Comparison of ENCODE assay signal across 7 cellular contexts in genomic region chr6:16759646-16760535, GRCh38. TPM values are rescaled to one million over a fixed set of nuclear protein-coding genes. Genes with fewer than 3 reads are reported as not detected.
A peak's percentile ranks its signal among the peaks of the same experiment; 100 is the strongest.
DNase-seq lines count a peak whose midpoint lies in the region; ATAC-seq and TF ChIP-seq lines count a peak whose summit lies in the region.

No MANE protein-coding gene starts in this region.

- peaks cover 55% of the 10 kb centered on the region for H3K4me1 Mint-ChIP-seq in activated CD4-positive, alpha-beta memory T cell treated with anti-CD3 and anti-CD28 coated beads, Interleukin-2, amount 10 ng/mL, durations not matched to agents 7 days and 5 days

- ATAC-seq in GM18502 (IDR thresholded peaks at IDR 0.05; ENCODE audit: poor library complexity, unreplicated experiment) (peak; percentile 45), HG02884 (IDR thresholded peaks at IDR 0.05; ENCODE audit: unreplicated experiment) (peak; percentile 37), lung (ENCODE audit: insufficient read depth, low FRiP score) (peak; percentile 68)

- H3K4me3 Mint-ChIP-seq in activated CD4-positive, alpha-beta memory T cell treated with anti-CD3 and anti-CD28 coated beads, Interleukin-2, amount 10 ng/mL, durations not matched to agents 7 days and 5 days: peak overlapping the region; percentile 82

- peak; percentile 5 for TF ChIP-seq CTCF in lung (IDR thresholded peaks at IDR 0.05; ENCODE audit: control extremely low read depth, extremely low read depth)

- peak overlapping the region; percentile 100 for H3K27ac ChIP-seq in lung (ENCODE audit: low read depth in 1 of 2, low read length in 1 of 2)

- POLR2A ChIA-PET in activated CD4-positive, alpha-beta memory T cell treated with anti-CD3 and anti-CD28 coated beads, Interleukin-2, amount 10 ng/mL, durations not matched to agents 7 days and 5 days (lab: Charles Lee): interaction anchor here (0.8 to 4.9 kb wide), 25 partner anchors 10 to 346 kb away, joined by 3 to 74 read pairs (median 6); no protein-coding TSS in a partner anchor

- H3K27me3 ChIP-seq in lung (ENCODE audit: control insufficient read depth, insufficient read depth): no peaks in the 10 kb centered on the region

- WGBS in lung, 2 donors: 0% methylated on average over 54 to 89 of the region's 89 CpGs

- CTCF ChIA-PET in activated CD4-positive, alpha-beta memory T cell treated with anti-CD3 and anti-CD28 coated beads, Interleukin-2, amount 10 ng/mL, durations not matched to agents 7 days and 5 days (lab: Charles Lee): interaction anchor here (0.7 to 6.1 kb wide), 11 partner anchors 11 to 443 kb away, joined by 3 to 86 read pairs (median 6); no protein-coding TSS in a partner anchor

- H3K4me3 ChIP-seq in lung: peak overlapping the region; percentile 82

- H3K27ac Mint-ChIP-seq in activated CD4-positive, alpha-beta memory T cell treated with anti-CD3 and anti-CD28 coated beads, Interleukin-2, amount 10 ng/mL, durations not matched to agents 7 days and 5 days: peak overlapping the region; percentile 84

- H3K36me3 ChIP-seq in lung (ENCODE audit: control insufficient read depth in 2 of 2, insufficient read depth in 2 of 2, low read length in 2 of 2): no peaks in the 10 kb centered on the region

- no peaks in the 10 kb centered on the region for H3K27me3 Mint-ChIP-seq in activated CD4-positive, alpha-beta memory T cell treated with anti-CD3 and anti-CD28 coated beads, Interleukin-2, amount 10 ng/mL, durations not matched to agents 7 days and 5 days

- DNase-seq in NCI-H524 treated with DMSO at 0.1 percent for 48 hours (lab: John Stamatoyannopoulos, UW) (peak; percentile 47), ecto neural progenitor cell (ENCODE audit: low spot score) (peak; percentile 86), lung (ENCODE audit: low spot score) (peak; percentile 90)
- DNase-seq in activated CD4-positive, alpha-beta memory T cell treated with anti-CD3 and anti-CD28 coated beads, Interleukin-2, amount 10 ng/mL, durations not matched to agents 7 days and 5 days: peak; percentile 75
- DNase-seq in stimulated activated CD4-positive, alpha-beta T cell treated with anti-CD3 and anti-CD28 coated beads, TNF-alpha, amount 100 ng/mL, for 1 hour (ENCODE audit: low read depth in 3 of 3, low spot score in 1 of 3): peak; percentile 41 to 58 (median 47)

- peaks cover 39% of the 10 kb centered on the region for H3K36me3 Mint-ChIP-seq in activated CD4-positive, alpha-beta memory T cell treated with anti-CD3 and anti-CD28 coated beads, Interleukin-2, amount 10 ng/mL, durations not matched to agents 7 days and 5 days (ENCODE audit: low read depth)

- peaks cover 0 to 9% of the 10 kb centered on the region in 2 donors for H3K4me1 ChIP-seq in lung (ENCODE audit: control insufficient read depth in 2 of 2, insufficient read depth in 2 of 2, low read length in 2 of 2)

- H3K9me3 Mint-ChIP-seq in activated CD4-positive, alpha-beta memory T cell treated with anti-CD3 and anti-CD28 coated beads, Interleukin-2, amount 10 ng/mL, durations not matched to agents 7 days and 5 days: no peaks in the 10 kb centered on the region

- H3K9me3 ChIP-seq in lung (ENCODE audit: control insufficient read depth in 2 of 2, insufficient read depth in 1 of 2, low read length in 1 of 2): no peaks in the 10 kb centered on the region

RNA-seq across cellular contexts. Expression of gene ATXN1, which starts 1.4 kb away (rescaled TPM):
- 10 to 100 TPM; 83.1 to 89.4 TPM for total RNA-seq in activated CD4-positive, alpha-beta memory T cell treated with anti-CD3 and anti-CD28 coated beads, Interleukin-2, amount 10 ng/mL, durations not matched to agents 7 days and 5 days
- 100 to 1,000 TPM in 1 of 2 donors, 10 to 100 TPM in 1; 58.2 to 108 TPM for total RNA-seq in lung
- 10 to 100 TPM in 1 of 2 donors, 1 to 10 TPM in 1; 9.7 to 11.6 TPM for polyA plus RNA-seq in lung

Comparison
In these comparisons a context has a peak if more than half of its experiments do, and no peak if none do; other contexts are left out.
1. Peak in every context shown above with its lines: DNase-seq, ATAC-seq, H3K4me3 ChIP-seq and H3K27ac ChIP-seq.